In genomic region chr1:207302618-207303408, GRCh38 we compare ENCODE assay signal across 1 cellular context.
TF ChIP-seq lines count a peak whose summit lies in the region.

No MANE protein-coding gene starts in this region.

TF ChIP-seq in K562, 482 proteins besides CTCF, POLR2A, EP300 and RAD21 (continued from another document and continues in another):
- peak in 1 of 2 experiments; percentile 32; a peak in 1 of 4 replicates for TF ChIP-seq ZNF318 (IDR thresholded peaks at IDR 0.05; ENCODE audit: borderline replicate concordance in 1 of 2, low read depth in 1 of 2)
- no peak for TF ChIP-seq CHCHD3 (CRISPR knock-in tag; IDR thresholded peaks at IDR 0.05)
- peak; percentile 96 for TF ChIP-seq NFIX (CRISPR knock-in tag; IDR thresholded peaks at IDR 0.05; ENCODE audit: low read depth)
- no peak for TF ChIP-seq HCFC1 (IDR thresholded peaks at IDR 0.05; ENCODE audit: low read depth, low read length)
- no peak for TF ChIP-seq MITF (IDR thresholded peaks at IDR 0.05)
- no peak for TF ChIP-seq KDM2B (CRISPR knock-in tag; IDR thresholded peaks at IDR 0.05)
- TF ChIP-seq ZNF398 (CRISPR knock-in tag; IDR thresholded peaks at IDR 0.05), result no peak
- no peak for TF ChIP-seq PYGO2 (tag; IDR thresholded peaks at IDR 0.05)
- TF ChIP-seq ELF1 (tag; IDR thresholded peaks at IDR 0.05), result peak; percentile 25; the same call in 1 of the 2 replicates
- TF ChIP-seq TFE3 (CRISPR knock-in tag; IDR thresholded peaks at IDR 0.05), result no peak
- no peak for TF ChIP-seq TAF15 (IDR thresholded peaks at IDR 0.05; ENCODE audit: low read depth, low read length)
- TF ChIP-seq ZNF217 (CRISPR knock-in tag; IDR thresholded peaks at IDR 0.05), result no peak
- peak; percentile 30; the same call in 1 of the 2 replicates for TF ChIP-seq SMARCC2 (IDR thresholded peaks at IDR 0.05; ENCODE audit: low read depth)
- TF ChIP-seq TSC22D4 (tag; IDR thresholded peaks at IDR 0.05), result peak; percentile 25; the same call in 1 of the 2 replicates
- no peak for TF ChIP-seq NONO (IDR thresholded peaks at IDR 0.05; ENCODE audit: low read depth in 2 of 2, low read length in 1 of 2)
- TF ChIP-seq SRSF3 (IDR thresholded peaks at IDR 0.05; ENCODE audit: insufficient read depth, low read length), result no peak
- TF ChIP-seq LCOR (CRISPR knock-in tag; IDR thresholded peaks at IDR 0.05), result no peak
- TF ChIP-seq SPI1 (IDR thresholded peaks at IDR 0.05; ENCODE audit: borderline replicate concordance, low read depth, low read length), result peak; percentile 68; the same call in 1 of the 2 replicates
- 0 out of 4 replicates have a peak, but pooled peaks of 1 of the 2 experiments have one; percentile 22 for TF ChIP-seq MAZ (CRISPR knock-in tag; conservative IDR thresholded peaks at IDR 0.05 in 1 of 2, IDR thresholded peaks at IDR 0.05 in 1 of 2)
- TF ChIP-seq JUND (IDR thresholded peaks at IDR 0.05; ENCODE audit: borderline replicate concordance, low read depth, low read length), result no peak
- TF ChIP-seq JUND (tag; IDR thresholded peaks at IDR 0.05; ENCODE audit: borderline replicate concordance, low read depth, low read length), result 0 out of 3 replicates have a peak, but pooled peaks have one; percentile 33
- no peak for TF ChIP-seq ZFP91 (CRISPR knock-in tag; IDR thresholded peaks at IDR 0.05)
- no peak for TF ChIP-seq TFAP4 (CRISPR knock-in tag; IDR thresholded peaks at IDR 0.05; ENCODE audit: borderline replicate concordance)
- TF ChIP-seq AFF1 (IDR thresholded peaks at IDR 0.05; ENCODE audit: low read depth in 1 of 2, partially characterized antibody in 2 of 2), result peak in 1 of 2 experiments; percentile 41
- TF ChIP-seq TRIM24 (IDR thresholded peaks at IDR 0.05), result peak in 1 of 2 experiments; percentile 6; a peak in 1 of 4 replicates
- no peak for TF ChIP-seq REST (CRISPR knock-in tag; IDR thresholded peaks at IDR 0.05; ENCODE audit: low read depth)
- no peak for TF ChIP-seq CREB1 (IDR thresholded peaks at IDR 0.05)
- 0 out of 2 replicates have a peak, but pooled peaks have one; percentile 16 for TF ChIP-seq CREB1 (CRISPR knock-in tag; IDR thresholded peaks at IDR 0.05)
